ENCODE assay signal across 18 cellular contexts in genomic region chr3:162391301-162391700, GRCh38.
DNase-seq lines count a peak whose midpoint lies in the region; ATAC-seq, FAIRE-seq and TF ChIP-seq lines count a peak whose summit lies in the region.
"Had no signal": no experiment of that assay in that cellular context is flagged by ENCODE, and none has a peak within 500 bp of the region (broad histone marks: within the 10 kb centered on the region; RNA-seq: fewer than 3 reads in every experiment).

No MANE protein-coding gene starts in this region.

- H3K9me3 Mint-ChIP-seq in HFFc6, result no peaks in the 10 kb centered on the region
- H3K9me3 Mint-ChIP-seq in astrocyte (ENCODE audit: unreplicated experiment), result peaks cover 2% of the 10 kb centered on the region
- H3K9me3 Mint-ChIP-seq: activated B cell treated with CpG ODN at 0.5 μM for 24 hours had no signal

- H3K27ac Mint-ChIP-seq in HFFc6 (peak overlapping the region; percentile 96), astrocyte (ENCODE audit: unreplicated experiment) (peak overlapping the region; percentile 58)
- H3K27ac Mint-ChIP-seq: activated B cell treated with CpG ODN at 0.5 μM for 24 hours; natural killer cell treated with Interleukin-12 subunit alpha and Interleukin-12 subunit beta and Interleukin-15 and Interleukin-18, amount 100 ng/mL, for 72 hours; stimulated activated memory B cell treated with anti-CD40 and anti-IgM and Interleukin-4, amounts not matched to agents 10 μg/mL and 1 μg/mL and 100 μg/mL, for 72 hours; T-cell had no signal

- no peak overlapping the region for H2AFZ ChIP-seq in astrocyte (ENCODE audit: low read depth, low read length)
- H2AFZ ChIP-seq: hepatocyte had no signal

- no peak for TF ChIP-seq POLR2A in body of pancreas (IDR thresholded peaks at IDR 0.05)

- peak overlapping the region; percentile 67 for H3K9ac ChIP-seq in astrocyte (ENCODE audit: low read length)

- DNase-seq in A172 (ENCODE audit: low spot score) (peak; percentile 65), HFFc6 (peak; percentile 76), astrocyte (ENCODE audit: low read depth) (peak; percentile 63), foreskin keratinocyte (peak; percentile 6 to 22), epidermal melanocyte (ENCODE audit: insufficient read length, low spot score) (no peak), CD1c-positive myeloid dendritic cell (ENCODE audit: extremely low spot score) (no peak), body of pancreas (no peak), mucosa of gallbladder (ENCODE audit: low spot score) (no peak)
- DNase-seq: activated B cell treated with CpG ODN at 0.5 μM for 24 hours, left lung, NCI-H1105 treated with DMSO at 0.1 percent for 48 hours, NCI-H345, T-cell had no signal

- H3K36me3 ChIP-seq in astrocyte (ENCODE audit: insufficient read depth, low read length) (no peaks in the 10 kb centered on the region), body of pancreas (replicated peaks in 1 of 2; ENCODE audit: insufficient read depth in 1 of 2, low read depth in 2 of 2) (no peaks in the 10 kb centered on the region)
- H3K36me3 ChIP-seq: left lung, right atrium auricular region had no signal

- peak overlapping the region; percentile 75 for H3K4me2 ChIP-seq in astrocyte (ENCODE audit: low read length)
- H3K4me2 ChIP-seq: hepatocyte had no signal

- no peak for TF ChIP-seq CTCF in HFFc6 (IDR thresholded peaks at IDR 0.05)
- no peak for TF ChIP-seq CTCF in astrocyte (IDR thresholded peaks at IDR 0.05; ENCODE audit: insufficient read depth, low read depth, low read length)
- TF ChIP-seq CTCF in foreskin keratinocyte (conservative IDR thresholded peaks at IDR 0.05), result no peak
- no peak for TF ChIP-seq CTCF in body of pancreas (IDR thresholded peaks at IDR 0.05)

- H3K4me1 ChIP-seq in astrocyte (ENCODE audit: insufficient read depth, low read length) (peaks cover 12% of the 10 kb centered on the region), foreskin keratinocyte (no peaks in the 10 kb centered on the region), body of pancreas (no peaks in the 10 kb centered on the region)
- H3K4me1 ChIP-seq: left lung, right atrium auricular region had no signal

- peaks cover 35% of the 10 kb centered on the region for H3K4me1 Mint-ChIP-seq in HFFc6 (ENCODE audit: low read depth)
- peaks cover 10% of the 10 kb centered on the region for H3K4me1 Mint-ChIP-seq in astrocyte (ENCODE audit: low read depth, unreplicated experiment)
- H3K4me1 Mint-ChIP-seq: activated B cell treated with CpG ODN at 0.5 μM for 24 hours; stimulated activated memory B cell treated with anti-CD40 and anti-IgM and Interleukin-4, amounts not matched to agents 10 μg/mL and 1 μg/mL and 100 μg/mL, for 72 hours; T-cell had no signal

- H3K27me3 Mint-ChIP-seq in HFFc6 (ENCODE audit: insufficient read depth) (no peaks in the 10 kb centered on the region), astrocyte (ENCODE audit: low read depth, unreplicated experiment) (no peaks in the 10 kb centered on the region)
- H3K27me3 Mint-ChIP-seq: activated B cell treated with CpG ODN at 0.5 μM for 24 hours; natural killer cell treated with Interleukin-12 subunit alpha and Interleukin-12 subunit beta and Interleukin-15 and Interleukin-18, amount 100 ng/mL, for 72 hours; stimulated activated memory B cell treated with anti-CD40 and anti-IgM and Interleukin-4, amounts not matched to agents 10 μg/mL and 1 μg/mL and 100 μg/mL, for 72 hours; T-cell had no signal

- intact Hi-C loops in body of pancreas (cut with DNase I), result no loop called here

- peak overlapping the region; percentile 2 for H3K4me3 ChIP-seq in astrocyte (ENCODE audit: insufficient read depth, low read depth, low read length)
- H3K4me3 ChIP-seq in body of pancreas, result no peak overlapping the region
- H3K4me3 ChIP-seq: hepatocyte, left lung, right atrium auricular region had no signal

- WGBS in body of pancreas, 2 donors, result 58 to 64% methylated on average over 2 of the region's 2 CpGs

- no peak for FAIRE-seq in astrocyte (lab: Jason Lieb, UNC)
- FAIRE-seq: A204.1 had no signal

- ATAC-seq in foreskin keratinocyte (no peak), body of pancreas (no peak)
- ATAC-seq: left lung; natural killer cell treated with Interleukin-12 subunit alpha and Interleukin-12 subunit beta and Interleukin-15 and Interleukin-18, amount 100 ng/mL, for 72 hours; stimulated activated memory B cell treated with anti-CD40 and anti-IgM and Interleukin-4, amounts not matched to agents 10 μg/mL and 1 μg/mL and 100 μg/mL, for 72 hours; T-cell had no signal

- H4K20me1 ChIP-seq in astrocyte (ENCODE audit: insufficient read depth, low read length), result no peaks in the 10 kb centered on the region

- H3K27ac ChIP-seq in astrocyte (ENCODE audit: low read depth, low read length) (peak overlapping the region; percentile 91), foreskin keratinocyte (no peak overlapping the region), body of pancreas (no peak overlapping the region)
- H3K27ac ChIP-seq: hepatocyte, left lung, right atrium auricular region had no signal

- H3K9me3 ChIP-seq in astrocyte (ENCODE audit: insufficient read depth, low read depth, low read length) (no peaks in the 10 kb centered on the region), body of pancreas (no peaks in the 10 kb centered on the region)
- H3K9me3 ChIP-seq: right atrium auricular region had no signal

- H3K27me3 ChIP-seq in astrocyte (ENCODE audit: insufficient read depth, low read length) (no peaks in the 10 kb centered on the region), foreskin keratinocyte (no peaks in the 10 kb centered on the region), body of pancreas (no peaks in the 10 kb centered on the region)
- H3K27me3 ChIP-seq: hepatocyte, left lung, right atrium auricular region had no signal

- no peaks in the 10 kb centered on the region for H3K79me2 ChIP-seq in astrocyte (ENCODE audit: insufficient read depth, low read length)
- H3K79me2 ChIP-seq: hepatocyte had no signal

- H3K4me3 Mint-ChIP-seq in HFFc6 (peak overlapping the region; percentile 86), astrocyte (ENCODE audit: unreplicated experiment) (no peak overlapping the region)
- H3K4me3 Mint-ChIP-seq: activated B cell treated with CpG ODN at 0.5 μM for 24 hours; natural killer cell treated with Interleukin-12 subunit alpha and Interleukin-12 subunit beta and Interleukin-15 and Interleukin-18, amount 100 ng/mL, for 72 hours; stimulated activated memory B cell treated with anti-CD40 and anti-IgM and Interleukin-4, amounts not matched to agents 10 μg/mL and 1 μg/mL and 100 μg/mL, for 72 hours; T-cell had no signal

- H3K36me3 Mint-ChIP-seq in HFFc6 (ENCODE audit: low read depth) (peaks cover 10% of the 10 kb centered on the region), astrocyte (ENCODE audit: low read depth, unreplicated experiment) (no peaks in the 10 kb centered on the region)
- H3K36me3 Mint-ChIP-seq: natural killer cell treated with Interleukin-12 subunit alpha and Interleukin-12 subunit beta and Interleukin-15 and Interleukin-18, amount 100 ng/mL, for 72 hours; stimulated activated memory B cell treated with anti-CD40 and anti-IgM and Interleukin-4, amounts not matched to agents 10 μg/mL and 1 μg/mL and 100 μg/mL, for 72 hours; T-cell had no signal

Comparison
In these comparisons a context has a peak if more than half of its experiments do, and no peak if none do; other contexts are left out.
1. DNase-seq: peak in A172 (single experiment), HFFc6 (single experiment), astrocyte (single experiment) and foreskin keratinocyte (2 of 2); none in epidermal melanocyte (single experiment), CD1c-positive myeloid dendritic cell (single experiment), body of pancreas (0 of 4) and mucosa of gallbladder (single experiment).